In genomic region chr6:91653954-91654843, GRCh38 we compare ENCODE assay signal across 1 cellular context.
A peak's percentile ranks its signal among the peaks of the same experiment; 100 is the strongest.
TF ChIP-seq lines count a peak whose summit lies in the region.

No MANE protein-coding gene starts in this region.

TF ChIP-seq in H1, 55 proteins besides CTCF, POLR2A, EP300 and RAD21 (continued from another document):
- TF ChIP-seq CHD7 (IDR thresholded peaks at IDR 0.05; ENCODE audit: insufficient replicate concordance, low read length) (peak; percentile 24), MAFK (IDR thresholded peaks at IDR 0.05; ENCODE audit: low read depth, low read length) (0 out of 2 replicates have a peak, but pooled peaks have one; percentile 2), ZNF274 (IDR thresholded peaks at IDR 0.05; ENCODE audit: borderline replicate concordance, extremely low read depth, low read length) (no peak), POU5F1 (IDR thresholded peaks at IDR 0.05; ENCODE audit: low read depth, low read length) (0 out of 2 replicates have a peak, but pooled peaks have one; percentile 3), SP4 (IDR thresholded peaks at IDR 0.05; ENCODE audit: low read length) (no peak), ATF3 (IDR thresholded peaks at IDR 0.05; ENCODE audit: insufficient read depth, low read depth, low read length) (no peak), PHF8 (conservative IDR thresholded peaks at IDR 0.05; ENCODE audit: low read depth, low read length) (no peak), TBP (IDR thresholded peaks at IDR 0.05; ENCODE audit: low read depth, low read length) (no peak), JUN (IDR thresholded peaks at IDR 0.05; ENCODE audit: low read depth, low read length) (no peak), TAF7 (optimal IDR thresholded peaks at IDR 0.05; ENCODE audit: borderline replicate concordance, low read depth, low read length) (no peak), YY1 (IDR thresholded peaks at IDR 0.05; ENCODE audit: low read depth, low read length) (no peak), BACH1 (IDR thresholded peaks at IDR 0.05; ENCODE audit: low read length) (no peak), HDAC2 (IDR thresholded peaks at IDR 0.05; ENCODE audit: borderline replicate concordance in 1 of 2, low read depth in 2 of 2, low read length in 2 of 2) (no peak), CHD2 (IDR thresholded peaks at IDR 0.05; ENCODE audit: low read length) (no peak), ASH2L (IDR thresholded peaks at IDR 0.05; ENCODE audit: low read length) (peak; percentile 32), SP1 (IDR thresholded peaks at IDR 0.05; ENCODE audit: low read depth, low read length) (0 out of 2 replicates have a peak, but pooled peaks have one; percentile 17), CREB1 (IDR thresholded peaks at IDR 0.05) (no peak), SIRT6 (IDR thresholded peaks at IDR 0.05; ENCODE audit: low read length) (no peak), BRCA1 (IDR thresholded peaks at IDR 0.05; ENCODE audit: low read depth, low read length) (no peak), SRF (IDR thresholded peaks at IDR 0.05; ENCODE audit: low read depth, low read length) (peak; percentile 64), CHD1 (IDR thresholded peaks at IDR 0.05; ENCODE audit: low read depth, low read length) (no peak), NRF1 (IDR thresholded peaks at IDR 0.05; ENCODE audit: low read depth, low read length) (no peak), E2F6 (IDR thresholded peaks at IDR 0.05) (no peak), SUZ12 (IDR thresholded peaks at IDR 0.05; ENCODE audit: low read length) (no peak)
TF ChIP-seq in H1: peak in this region for 6.
